ENCODE assay signal across 10 cellular contexts in genomic region chr15:38242055-38242454, GRCh38. TPM values are rescaled to one million over a fixed set of nuclear protein-coding genes. Genes with fewer than 3 reads are reported as not detected.
DNase-seq lines count a peak whose midpoint lies in the region; ATAC-seq lines count a peak whose summit lies in the region.
"Had no signal": no experiment of that assay in that cellular context is flagged by ENCODE, and none has a peak within 500 bp of the region (broad histone marks: within the 10 kb centered on the region; RNA-seq: fewer than 3 reads in every experiment).

No MANE protein-coding gene starts in this region.

- DNase-seq in left colon (no peak), right cardiac atrium (no peak), NCI-H510A treated with DMSO at 0.1 percent for 48 hours (lab: John Stamatoyannopoulos, UW) (no peak), A172 (ENCODE audit: low spot score) (no peak)
- DNase-seq: anterior cingulate cortex; stimulated activated naive CD4-positive, alpha-beta T cell had no signal

- intact Hi-C loops in left colon (cut with DNase I, micrococcal nuclease), result no loop called here
- intact Hi-C loops in right cardiac atrium (cut with DNase I), result no loop called here

- WGBS in right cardiac atrium, result 82% methylated on average over 2 of the region's 2 CpGs

- H3K9me3 ChIP-seq in right cardiac atrium (ENCODE audit: control insufficient read depth, low read length), result no peaks in the 10 kb centered on the region

- no peaks in the 10 kb centered on the region for H3K27me3 ChIP-seq in right cardiac atrium (ENCODE audit: control insufficient read depth, insufficient read depth)

- no peaks in the 10 kb centered on the region for H3K4me1 ChIP-seq in right cardiac atrium (ENCODE audit: control insufficient read depth, insufficient read depth, low read length)

- H3K4me3 ChIP-seq in right cardiac atrium (ENCODE audit: low read length), result no peak overlapping the region

- H3K27ac ChIP-seq in right cardiac atrium (ENCODE audit: low read length), result no peak overlapping the region

- peak; percentile 85 for ATAC-seq in GM18867 (IDR thresholded peaks at IDR 0.05; ENCODE audit: unreplicated experiment)
- ATAC-seq in GM21576 (IDR thresholded peaks at IDR 0.05; ENCODE audit: unreplicated experiment), result peak; percentile 80
- ATAC-seq in HG03175 (IDR thresholded peaks at IDR 0.05; ENCODE audit: unreplicated experiment), result peak; percentile 85
- peak; percentile 36 for ATAC-seq in left colon
- no peak for ATAC-seq in right cardiac atrium
- ATAC-seq in GM19467 (IDR thresholded peaks at IDR 0.05; ENCODE audit: unreplicated experiment), result no peak

RNA-seq across cellular contexts. Expression of gene SPRED1, which starts 10.6 kb away (rescaled TPM):
- total RNA-seq in left colon (10 to 100 TPM; 24.5 to 32.4 TPM), right cardiac atrium (10 to 100 TPM in 3 of 4 donors, 1 to 10 TPM in 1; 9.4 to 14.5 (median 11.7) TPM)
- polyA plus RNA-seq in right cardiac atrium, result 4.1 TPM
- total RNA-seq in A172 (2014; rRNA removed; shearing (Covaris generic)), result 9.1 and 11.3 TPM in 2 replicates

Comparison
In these comparisons a context has a peak if more than half of its experiments do, and no peak if none do; other contexts are left out.
1. ATAC-seq: peak in GM18867 (single experiment), GM21576 (single experiment), HG03175 (single experiment) and left colon (single experiment); none in right cardiac atrium (0 of 2) and GM19467 (single experiment).